ENCODE assay signal across 23 cellular contexts in genomic region chr3:308597-309321, GRCh38.
DNase-seq lines count a peak whose midpoint lies in the region; ATAC-seq and TF ChIP-seq lines count a peak whose summit lies in the region.
"Had no signal": no experiment of that assay in that cellular context is flagged by ENCODE, and none has a peak within 500 bp of the region (broad histone marks: within the 10 kb centered on the region; RNA-seq: fewer than 3 reads in every experiment).

No MANE protein-coding gene starts in this region.

- H3K56ac ChIP-seq in mesendoderm (ENCODE audit: low read length): no peak overlapping the region

- no peak overlapping the region for H3K23ac ChIP-seq in mesendoderm (ENCODE audit: low read length)

- TF ChIP-seq CTCF in endodermal cell (conservative IDR thresholded peaks at IDR 0.05) (no peak), upper lobe of right lung (IDR thresholded peaks at IDR 0.05) (no peak)

- no peak overlapping the region for H3K4ac ChIP-seq in mesendoderm (ENCODE audit: low read depth, low read length)

- H3K4me1 Mint-ChIP-seq in endodermal cell: peaks cover 9% of the 10 kb centered on the region
- peaks cover 4 to 11% of the 10 kb centered on the region in 2 donors for H3K4me1 Mint-ChIP-seq in stimulated activated naive B cell treated with anti-CD40 and anti-IgM and Interleukin-4, amounts not matched to agents 10 μg/mL and 1 μg/mL and 100 μg/mL, for 72 hours
- H3K4me1 Mint-ChIP-seq: nephron had no signal

- DNase-seq in right cardiac atrium (peak; percentile 5 to 41 (median 16)), Right ventricle myocardium superior (no peak), endodermal cell (peak; percentile 48), OCI-M2 (lab: John Stamatoyannopoulos, UW; ENCODE audit: unreplicated experiment) (no peak), upper lobe of right lung (no peak), mesendoderm (no peak)
- DNase-seq in stimulated activated naive B cell treated with anti-CD40 and anti-IgM and Interleukin-4, amounts not matched to agents 10 μg/mL and 1 μg/mL and 100 μg/mL, for 72 hours: no peak
- DNase-seq: activated effector memory CD4-positive, alpha-beta T cell treated with Interleukin-2 at 50 U/mL for 16 hours; amniotic stem cell; DMS153; mesenchymal stem cell; NCI-H1417; NCI-H526; PC-3; T1000 had no signal

- 32% methylated on average over 35 of the region's 35 CpGs for WGBS in right cardiac atrium
- 81 to 89% methylated on average over 11 to 35 of the region's 35 CpGs for WGBS in endodermal cell (ENCODE audit: insufficient coverage in 1 of 2, insufficient read length in 1 of 2), 2 experiments
- no CpG with 5 or more reads among the region's 35 CpGs for WGBS in mesendoderm (ENCODE audit: extremely low coverage, insufficient coverage, low lambda C conversion rate)

- H4K8ac ChIP-seq in mesendoderm (ENCODE audit: low read depth, low read length): no peak overlapping the region

- no peaks in the 10 kb centered on the region for H3K9me3 Mint-ChIP-seq in endodermal cell
- peaks cover 1 to 4% of the 10 kb centered on the region in 2 donors for H3K9me3 Mint-ChIP-seq in stimulated activated naive B cell treated with anti-CD40 and anti-IgM and Interleukin-4, amounts not matched to agents 10 μg/mL and 1 μg/mL and 100 μg/mL, for 72 hours
- H3K9me3 Mint-ChIP-seq: nephron had no signal

- H3K4me3 Mint-ChIP-seq in endodermal cell: no peak overlapping the region
- H3K4me3 Mint-ChIP-seq in stimulated activated naive B cell treated with anti-CD40 and anti-IgM and Interleukin-4, amounts not matched to agents 10 μg/mL and 1 μg/mL and 100 μg/mL, for 72 hours: peak overlapping the region; percentile 43 to 49
- H3K4me3 Mint-ChIP-seq: nephron had no signal

- intact Hi-C loops in right cardiac atrium (cut with DNase I) (no loop called here), Right ventricle myocardium superior (cut with DNase I) (no loop called here), upper lobe of right lung (cut with DNase I) (no loop called here)

- no peak overlapping the region for H3K4me3 ChIP-seq in right cardiac atrium (ENCODE audit: low read length)
- H3K4me3 ChIP-seq in endodermal cell (ENCODE audit: low read length): no peak overlapping the region
- no peak overlapping the region for H3K4me3 ChIP-seq in upper lobe of right lung
- H3K4me3 ChIP-seq in mesendoderm (ENCODE audit: low read length): no peak overlapping the region
- H3K4me3 ChIP-seq: A549, heart right ventricle, psoas muscle, tibial nerve had no signal

- H3K79me2 ChIP-seq in mesendoderm (ENCODE audit: control insufficient read depth, insufficient read depth, low read length): no peaks in the 10 kb centered on the region

- no peak overlapping the region for H2BK120ac ChIP-seq in mesendoderm (ENCODE audit: low read depth, low read length)

- H3K27ac Mint-ChIP-seq in endodermal cell: no peak overlapping the region
- no peak overlapping the region for H3K27ac Mint-ChIP-seq in stimulated activated naive B cell treated with anti-CD40 and anti-IgM and Interleukin-4, amounts not matched to agents 10 μg/mL and 1 μg/mL and 100 μg/mL, for 72 hours
- H3K27ac Mint-ChIP-seq: nephron had no signal

- no peaks in the 10 kb centered on the region for H3K36me3 Mint-ChIP-seq in endodermal cell (ENCODE audit: low read depth)
- peaks cover 4 to 6% of the 10 kb centered on the region in 2 donors for H3K36me3 Mint-ChIP-seq in stimulated activated naive B cell treated with anti-CD40 and anti-IgM and Interleukin-4, amounts not matched to agents 10 μg/mL and 1 μg/mL and 100 μg/mL, for 72 hours

- no peak overlapping the region for H3K18ac ChIP-seq in mesendoderm (ENCODE audit: low read length)

- no peak overlapping the region for H2BK15ac ChIP-seq in mesendoderm (replicated peaks; ENCODE audit: low read depth)

- H3K27me3 Mint-ChIP-seq in endodermal cell (ENCODE audit: insufficient read depth): peaks cover 86% of the 10 kb centered on the region
- H3K27me3 Mint-ChIP-seq in stimulated activated naive B cell treated with anti-CD40 and anti-IgM and Interleukin-4, amounts not matched to agents 10 μg/mL and 1 μg/mL and 100 μg/mL, for 72 hours: peaks cover 4 to 18% of the 10 kb centered on the region in 2 donors

- H3K36me3 ChIP-seq in endodermal cell (ENCODE audit: control insufficient read depth, insufficient read depth, low read length) (no peaks in the 10 kb centered on the region), upper lobe of right lung (no peaks in the 10 kb centered on the region), mesendoderm (ENCODE audit: control insufficient read depth, insufficient read depth, low read length) (no peaks in the 10 kb centered on the region)
- H3K36me3 ChIP-seq: heart right ventricle, tibial nerve had no signal

- H3K27ac ChIP-seq in right cardiac atrium (ENCODE audit: low read length) (no peak overlapping the region), endodermal cell (ENCODE audit: low read depth, low read length) (no peak overlapping the region), upper lobe of right lung (no peak overlapping the region), mesendoderm (ENCODE audit: low read depth, low read length) (no peak overlapping the region)
- H3K27ac ChIP-seq: A549, C4-2B, heart right ventricle, psoas muscle, tibial nerve had no signal

- H3K27me3 ChIP-seq in right cardiac atrium (ENCODE audit: control insufficient read depth, insufficient read depth) (no peaks in the 10 kb centered on the region), endodermal cell (ENCODE audit: control insufficient read depth, insufficient read depth, low read length, poor library complexity, severe bottlenecking) (no peaks in the 10 kb centered on the region), upper lobe of right lung (no peaks in the 10 kb centered on the region), mesendoderm (ENCODE audit: insufficient read depth, low read length, poor library complexity) (no peaks in the 10 kb centered on the region)
- H3K27me3 ChIP-seq: tibial nerve had no signal

- H2AK5ac ChIP-seq in mesendoderm (ENCODE audit: low read length): no peak overlapping the region

- no peak overlapping the region for H3K4me2 ChIP-seq in mesendoderm (ENCODE audit: low read length)
- H3K4me2 ChIP-seq: A549 had no signal

- no peaks in the 10 kb centered on the region for H3K79me1 ChIP-seq in mesendoderm (ENCODE audit: low read length)

- peak; percentile 18 to 51 for ATAC-seq in right cardiac atrium
- ATAC-seq in Right ventricle myocardium superior (ENCODE audit: poor library complexity): no peak
- peak; percentile 74 for ATAC-seq in HG03432 (IDR thresholded peaks at IDR 0.05; ENCODE audit: unreplicated experiment)
- ATAC-seq in stimulated activated naive B cell treated with anti-CD40 and anti-IgM and Interleukin-4, amounts not matched to agents 10 μg/mL and 1 μg/mL and 100 μg/mL, for 72 hours (replicated peaks): peak in 1 of 2 donors; percentile 57
- ATAC-seq in upper lobe of right lung: no peak
- ATAC-seq: A549, HCT116, heart right ventricle, PC-3, psoas muscle had no signal

- no peak overlapping the region for H2BK5ac ChIP-seq in mesendoderm (ENCODE audit: low read length)

- H4K5ac ChIP-seq in mesendoderm (ENCODE audit: low read length): no peak overlapping the region

- no peaks in the 10 kb centered on the region for H3K4me1 ChIP-seq in right cardiac atrium (ENCODE audit: control insufficient read depth, insufficient read depth, low read length)
- no peaks in the 10 kb centered on the region for H3K4me1 ChIP-seq in endodermal cell (ENCODE audit: control insufficient read depth, insufficient read depth, low read length)
- H3K4me1 ChIP-seq in upper lobe of right lung: no peaks in the 10 kb centered on the region
- no peaks in the 10 kb centered on the region for H3K4me1 ChIP-seq in mesendoderm (ENCODE audit: control insufficient read depth, low read depth, low read length)
- H3K4me1 ChIP-seq: A549, heart right ventricle, psoas muscle had no signal

- no peaks in the 10 kb centered on the region for H3K9me3 ChIP-seq in right cardiac atrium (ENCODE audit: control insufficient read depth, low read length)
- peaks cover 65% of the 10 kb centered on the region for H3K9me3 ChIP-seq in endodermal cell (ENCODE audit: control insufficient read depth, low read length)
- H3K9me3 ChIP-seq in upper lobe of right lung: no peaks in the 10 kb centered on the region
- H3K9me3 ChIP-seq: A549, heart right ventricle, psoas muscle, tibial nerve had no signal

- H3K9ac ChIP-seq in endodermal cell (ENCODE audit: extremely low read depth, low read length, poor library complexity, severe bottlenecking) (no peak overlapping the region), mesendoderm (ENCODE audit: low read length) (no peak overlapping the region)

Comparison
In these comparisons a context has a peak if more than half of its experiments do, and no peak if none do; other contexts are left out.
1. ATAC-seq: peak in right cardiac atrium (2 of 2) and HG03432 (single experiment); none in Right ventricle myocardium superior (single experiment) and upper lobe of right lung (single experiment).
2. DNase-seq: peak in right cardiac atrium (3 of 3) and endodermal cell (single experiment); none in Right ventricle myocardium superior (single experiment), stimulated activated naive B cell treated with anti-CD40 and anti-IgM and Interleukin-4, amounts not matched to agents 10 μg/mL and 1 μg/mL and 100 μg/mL, for 72 hours (single experiment), OCI-M2 (single experiment), upper lobe of right lung (single experiment) and mesendoderm (single experiment).